ENCODE assay signal across 27 cellular contexts in genomic region chr12:13436182-13436581, GRCh38.
A peak's percentile ranks its signal among the peaks of the same experiment; 100 is the strongest.
DNase-seq lines count a peak whose midpoint lies in the region; ATAC-seq and TF ChIP-seq lines count a peak whose summit lies in the region.
"Had no signal": no experiment of that assay in that cellular context is flagged by ENCODE, and none has a peak within 500 bp of the region (broad histone marks: within the 10 kb centered on the region; RNA-seq: fewer than 3 reads in every experiment).

No MANE protein-coding gene starts in this region.

- H3K4me1 Mint-ChIP-seq in mesothelial cell of epicardium: peaks cover 19% of the 10 kb centered on the region
- H3K4me1 Mint-ChIP-seq: activated naive CD8-positive, alpha-beta T cell treated with anti-CD3 and anti-CD28 coated beads for 36 hours; CD8-positive, alpha-beta memory T cell; T-cell had no signal

- DNase-seq in NCI-H2029 (lab: John Stamatoyannopoulos, UW) (peak; percentile 0), NCI-H2029 treated with DMSO at 0.1 percent for 48 hours (lab: John Stamatoyannopoulos, UW) (no peak), NCI-H1105 (lab: John Stamatoyannopoulos, UW) (peak; percentile 56), WERI-Rb-1 (peak; percentile 41), mesothelial cell of epicardium (ENCODE audit: low spot score in 2 of 2, unreplicated experiment in 2 of 2) (no peak), NCI-H146 (lab: John Stamatoyannopoulos, UW) (no peak), Right ventricle myocardium inferior (ENCODE audit: missing footprints) (no peak), hepatic stellate cell (ENCODE audit: low spot score) (no peak)
- DNase-seq: activated CD8-positive, alpha-beta T cell treated with anti-CD3 and anti-CD28 coated beads for 36 hours; activated naive CD8-positive, alpha-beta T cell treated with anti-CD3 and anti-CD28 coated beads for 36 hours; aorta; caudate nucleus; CD8-positive, alpha-beta memory T cell; DND-41; foreskin melanocyte; GM23248; heart right ventricle; mammary epithelial cell; NCI-H1930; NCI-H446 treated with DMSO at 0.1 percent for 48 hours; posterior cingulate gyrus; right cardiac atrium; stimulated activated CD4-positive, alpha-beta T cell treated with anti-CD3 and anti-CD28 coated beads, Interleukin-2, amount 100 ng/mL, for 48 hours; T-cell; trophoblast cell had no signal

- H3K27me3 Mint-ChIP-seq in mesothelial cell of epicardium (ENCODE audit: low read depth): peaks cover 2% of the 10 kb centered on the region
- H3K27me3 Mint-ChIP-seq: activated naive CD8-positive, alpha-beta T cell treated with anti-CD3 and anti-CD28 coated beads for 36 hours had no signal

- ATAC-seq in Right ventricle myocardium inferior: no peak
- ATAC-seq: activated CD4-positive, CD25-positive, alpha-beta regulatory T cell treated with anti-CD3 and anti-CD28 coated beads, Interleukin-2, amount 50 U/mL, for 24 hours; activated CD8-positive, alpha-beta T cell treated with anti-CD3 and anti-CD28 coated beads for 36 hours; T-cell had no signal

- H3K36me3 Mint-ChIP-seq in mesothelial cell of epicardium: no peaks in the 10 kb centered on the region
- H3K36me3 Mint-ChIP-seq: activated naive CD8-positive, alpha-beta T cell treated with anti-CD3 and anti-CD28 coated beads for 36 hours; CD8-positive, alpha-beta memory T cell; T-cell had no signal

- intact Hi-C loops in Right ventricle myocardium inferior (cut with DNase I): no loop called here

- no peaks in the 10 kb centered on the region for H3K9me3 ChIP-seq in WERI-Rb-1 (ENCODE audit: severe bottlenecking)
- H3K9me3 ChIP-seq: esophagus muscularis mucosa, heart right ventricle had no signal

- no peaks in the 10 kb centered on the region for H3K9me3 Mint-ChIP-seq in mesothelial cell of epicardium
- H3K9me3 Mint-ChIP-seq: activated CD8-positive, alpha-beta T cell treated with anti-CD3 and anti-CD28 coated beads for 36 hours; activated naive CD8-positive, alpha-beta T cell treated with anti-CD3 and anti-CD28 coated beads for 36 hours; T-cell had no signal

- H3K27ac Mint-ChIP-seq in mesothelial cell of epicardium: peak overlapping the region; percentile 34
- H3K27ac Mint-ChIP-seq: activated CD8-positive, alpha-beta T cell treated with anti-CD3 and anti-CD28 coated beads for 36 hours; CD8-positive, alpha-beta memory T cell; T-cell had no signal

- no peaks in the 10 kb centered on the region for H3K36me3 ChIP-seq in WERI-Rb-1
- H3K36me3 ChIP-seq: esophagus muscularis mucosa, heart right ventricle had no signal

- H3K4me3 ChIP-seq in WERI-Rb-1 (ENCODE audit: low read depth, low read length): no peak overlapping the region
- H3K4me3 ChIP-seq: esophagus muscularis mucosa, GM23248, heart right ventricle had no signal

- H3K27me3 ChIP-seq in WERI-Rb-1 (ENCODE audit: insufficient read depth, low read depth, severe bottlenecking): no peaks in the 10 kb centered on the region
- H3K27me3 ChIP-seq: esophagus muscularis mucosa had no signal

- no peak overlapping the region for H3K4me3 Mint-ChIP-seq in mesothelial cell of epicardium
- H3K4me3 Mint-ChIP-seq: activated CD8-positive, alpha-beta T cell treated with anti-CD3 and anti-CD28 coated beads for 36 hours; activated naive CD8-positive, alpha-beta T cell treated with anti-CD3 and anti-CD28 coated beads for 36 hours; CD8-positive, alpha-beta memory T cell; T-cell had no signal

- TF ChIP-seq CTCF in WERI-Rb-1 (IDR thresholded peaks at IDR 0.05; ENCODE audit: low read depth, low read length): no peak
- no peak for TF ChIP-seq CTCF in mesothelial cell of epicardium (IDR thresholded peaks at IDR 0.05; ENCODE audit: unreplicated experiment)

- H3K27ac ChIP-seq in WERI-Rb-1: no peak overlapping the region
- H3K27ac ChIP-seq: esophagus muscularis mucosa, GM23248, heart right ventricle had no signal

Comparison
In these comparisons a context has a peak if more than half of its experiments do, and no peak if none do; other contexts are left out.
1. DNase-seq: peak in NCI-H2029 (single experiment), NCI-H1105 (single experiment) and WERI-Rb-1 (single experiment); none in NCI-H2029 treated with DMSO at 0.1 percent for 48 hours (single experiment), mesothelial cell of epicardium (0 of 2), NCI-H146 (single experiment), Right ventricle myocardium inferior (single experiment) and hepatic stellate cell (single experiment).